In the genomic region with DNA sequence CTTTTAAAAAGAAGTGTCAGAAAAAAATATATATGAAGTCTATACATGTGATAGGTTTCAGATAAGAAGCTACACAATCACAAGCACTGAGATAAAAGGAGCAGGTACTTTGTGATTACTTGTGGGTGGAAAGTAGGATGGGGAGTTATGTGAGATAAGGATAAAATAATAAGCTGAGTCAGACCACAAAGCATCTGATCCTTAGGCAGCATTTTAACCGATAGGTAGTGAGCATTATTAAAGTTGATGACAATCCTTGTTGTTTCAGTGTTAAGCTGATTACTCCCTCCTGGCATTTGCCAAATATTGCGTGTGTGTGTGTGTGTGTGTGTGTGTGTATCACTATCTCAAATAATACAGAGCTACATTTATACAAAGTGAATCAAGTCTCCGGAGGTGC, we compare ENCODE assay signal across 20 cellular contexts.
"Had no signal": no experiment of that assay in that cellular context is flagged by ENCODE, and none has a peak within 500 bp of the region (broad histone marks: within the 10 kb centered on the region; RNA-seq: fewer than 3 reads in every experiment).

No MANE protein-coding gene starts in this region.

- H2AFZ ChIP-seq: hepatocyte had no signal

- ATAC-seq: esophagus mucosa; left ventricle myocardium superior; natural killer cell; right cardiac atrium; stimulated activated naive CD8-positive, alpha-beta T cell treated with anti-CD3 and anti-CD28 coated beads, Interleukin-15, Interleukin-2, amounts not matched to agents 100 U/mL and 50 U/mL, for 24 hours had no signal

- H3K4me3 ChIP-seq: cardiac muscle cell, hepatocyte, skin epidermis, transverse colon, vagina had no signal

- H3K4me2 ChIP-seq: hepatocyte had no signal

- H3K27me3 ChIP-seq: cardiac muscle cell, hepatocyte, neutrophil, transverse colon, vagina had no signal

- DNase-seq: activated CD4-positive, alpha-beta T cell treated with anti-CD3 and anti-CD28 coated beads for 1 hour; activated CD4-positive, alpha-beta T cell treated with anti-CD3 and anti-CD28 coated beads, Interleukin-2, amount 50 U/mL, for 4 hours; activated naive CD4-positive, alpha-beta T cell; activated naive CD8-positive, alpha-beta T cell treated with anti-CD3 and anti-CD28 coated beads, Interleukin-2, amount 10 ng/mL, durations not matched to agents 7 days and 5 days; activated T-cell treated with anti-CD3 and anti-CD28 coated beads for 4 hours; aorta; kidney; left ventricle myocardium superior; mesenchymal stem cell; natural killer cell; right cardiac atrium; stimulated activated CD4-positive, alpha-beta T cell treated with anti-CD3 and anti-CD28 coated beads, Interleukin-4, amount 100 ng/mL, for 24 hours; stimulated activated naive CD8-positive, alpha-beta T cell treated with anti-CD3 and anti-CD28 coated beads, Interleukin-15, Interleukin-2, amounts not matched to agents 100 U/mL and 50 U/mL, for 24 hours; transverse colon had no signal

- H3K27ac ChIP-seq: cardiac muscle cell, hepatocyte, neutrophil, skin epidermis, transverse colon, vagina had no signal

- H3K9me3 ChIP-seq: neutrophil, transverse colon, vagina had no signal

- H3K36me3 ChIP-seq: cardiac muscle cell, neutrophil, transverse colon, vagina had no signal
